1 cellular context compared by ENCODE assay signal in genomic region chr7:45891462-45892402, GRCh38.
TF ChIP-seq lines count a peak whose summit lies in the region.

No MANE protein-coding gene starts in this region.

TF ChIP-seq in HepG2, 621 proteins besides CTCF, POLR2A, EP300 and RAD21 (continued from another document and continues in another):
- TF ChIP-seq, protein P1, sequence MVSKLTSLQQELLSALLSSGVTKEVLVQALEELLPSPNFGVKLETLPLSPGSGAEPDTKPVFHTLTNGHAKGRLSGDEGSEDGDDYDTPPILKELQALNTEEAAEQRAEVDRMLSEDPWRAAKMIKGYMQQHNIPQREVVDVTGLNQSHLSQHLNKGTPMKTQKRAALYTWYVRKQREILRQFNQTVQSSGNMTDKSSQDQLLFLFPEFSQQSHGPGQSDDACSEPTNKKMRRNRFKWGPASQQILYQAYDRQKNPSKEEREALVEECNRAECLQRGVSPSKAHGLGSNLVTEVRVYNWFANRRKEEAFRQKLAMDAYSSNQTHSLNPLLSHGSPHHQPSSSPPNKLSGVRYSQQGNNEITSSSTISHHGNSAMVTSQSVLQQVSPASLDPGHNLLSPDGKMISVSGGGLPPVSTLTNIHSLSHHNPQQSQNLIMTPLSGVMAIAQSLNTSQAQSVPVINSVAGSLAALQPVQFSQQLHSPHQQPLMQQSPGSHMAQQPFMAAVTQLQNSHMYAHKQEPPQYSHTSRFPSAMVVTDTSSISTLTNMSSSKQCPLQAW (CRISPR knock-in tag; IDR thresholded peaks at IDR 0.05): peak; percentile 18; the same call in 1 of the 2 replicates
- TF ChIP-seq CBX5 (CRISPR knock-in tag; IDR thresholded peaks at IDR 0.05; ENCODE audit: borderline replicate concordance) (0 out of 2 replicates have a peak, but pooled peaks have one; percentile 27), ZSCAN12 (CRISPR knock-in tag; IDR thresholded peaks at IDR 0.05) (peak; percentile 71), ZMYM2 (CRISPR knock-in tag; IDR thresholded peaks at IDR 0.05) (peak; percentile 49; the same call in 1 of the 2 replicates), SIN3A (IDR thresholded peaks at IDR 0.05; ENCODE audit: borderline replicate concordance, low read depth, low read length) (0 out of 2 replicates have a peak, but pooled peaks have one; percentile 42), ZNF605 (CRISPR knock-in tag; IDR thresholded peaks at IDR 0.05) (peak; percentile 84), SOX6 (IDR thresholded peaks at IDR 0.05) (no peak), SOX6 (CRISPR knock-in tag; IDR thresholded peaks at IDR 0.05) (peak; percentile 19; the same call in 1 of the 2 replicates), HES4 (CRISPR knock-in tag; IDR thresholded peaks at IDR 0.05; ENCODE audit: borderline replicate concordance) (0 out of 2 replicates have a peak, but pooled peaks have one; percentile 21), HOMEZ (CRISPR knock-in tag; IDR thresholded peaks at IDR 0.05; ENCODE audit: low read depth) (no peak; the same call in 1 of the 2 replicates), CSRNP1 (CRISPR knock-in tag; IDR thresholded peaks at IDR 0.05) (peak; percentile 7), FOXA3 (CRISPR knock-in tag; IDR thresholded peaks at IDR 0.05) (no peak), SP5 (CRISPR knock-in tag; IDR thresholded peaks at IDR 0.05; ENCODE audit: borderline replicate concordance, low read depth) (0 out of 2 replicates have a peak, but pooled peaks have one; percentile 10), ZNF512 (CRISPR knock-in tag; IDR thresholded peaks at IDR 0.05) (0 out of 2 replicates have a peak, but pooled peaks have one; percentile 61), RORA (CRISPR knock-in tag; IDR thresholded peaks at IDR 0.05) (0 out of 2 replicates have a peak, but pooled peaks have one; percentile 64), CEBPB (IDR thresholded peaks at IDR 0.05; ENCODE audit: borderline replicate concordance, low read depth, low read length) (no peak), TBX3 (IDR thresholded peaks at IDR 0.05; ENCODE audit: borderline replicate concordance) (no peak), TAF15 (IDR thresholded peaks at IDR 0.05; ENCODE audit: low read depth, low read length, poor library complexity, severe bottlenecking) (no peak), RARG (CRISPR knock-in tag; IDR thresholded peaks at IDR 0.05; ENCODE audit: low read depth) (peak; percentile 18; the same call in 1 of the 2 replicates), IRF2 (CRISPR knock-in tag; IDR thresholded peaks at IDR 0.05) (no peak; the same call in 1 of the 2 replicates), KAT2B (IDR thresholded peaks at IDR 0.05; ENCODE audit: borderline replicate concordance, low read depth, low read length) (no peak), HMGXB3 (CRISPR knock-in tag; IDR thresholded peaks at IDR 0.05; ENCODE audit: borderline replicate concordance) (peak; percentile 9; the same call in 1 of the 2 replicates), MYNN (CRISPR knock-in tag; IDR thresholded peaks at IDR 0.05; ENCODE audit: low read depth) (0 out of 2 replicates have a peak, but pooled peaks have one; percentile 14), ATF1 (CRISPR knock-in tag; IDR thresholded peaks at IDR 0.05) (peak; percentile 25; the same call in 1 of the 2 replicates), ZNF891 (CRISPR knock-in tag; IDR thresholded peaks at IDR 0.05) (peak; percentile 68; the same call in 1 of the 2 replicates), SUZ12 (IDR thresholded peaks at IDR 0.05; ENCODE audit: low read depth, low read length) (no peak), TOE1 (CRISPR knock-in tag; IDR thresholded peaks at IDR 0.05) (0 out of 2 replicates have a peak, but pooled peaks have one; percentile 12), ZNF512B (CRISPR knock-in tag; IDR thresholded peaks at IDR 0.05; ENCODE audit: borderline replicate concordance) (peak; percentile 46; the same call in 1 of the 2 replicates), DPF2 (CRISPR knock-in tag; IDR thresholded peaks at IDR 0.05; ENCODE audit: borderline replicate concordance, low read depth) (no peak), ARNTL (CRISPR knock-in tag; IDR thresholded peaks at IDR 0.05) (peak; percentile 31; the same call in 1 of the 2 replicates), ZNF124 (CRISPR knock-in tag; IDR thresholded peaks at IDR 0.05) (peak; percentile 16; the same call in 1 of the 2 replicates), ZNF136 (CRISPR knock-in tag; IDR thresholded peaks at IDR 0.05; ENCODE audit: low read depth) (peak; percentile 80)
- TF ChIP-seq, protein P2, sequence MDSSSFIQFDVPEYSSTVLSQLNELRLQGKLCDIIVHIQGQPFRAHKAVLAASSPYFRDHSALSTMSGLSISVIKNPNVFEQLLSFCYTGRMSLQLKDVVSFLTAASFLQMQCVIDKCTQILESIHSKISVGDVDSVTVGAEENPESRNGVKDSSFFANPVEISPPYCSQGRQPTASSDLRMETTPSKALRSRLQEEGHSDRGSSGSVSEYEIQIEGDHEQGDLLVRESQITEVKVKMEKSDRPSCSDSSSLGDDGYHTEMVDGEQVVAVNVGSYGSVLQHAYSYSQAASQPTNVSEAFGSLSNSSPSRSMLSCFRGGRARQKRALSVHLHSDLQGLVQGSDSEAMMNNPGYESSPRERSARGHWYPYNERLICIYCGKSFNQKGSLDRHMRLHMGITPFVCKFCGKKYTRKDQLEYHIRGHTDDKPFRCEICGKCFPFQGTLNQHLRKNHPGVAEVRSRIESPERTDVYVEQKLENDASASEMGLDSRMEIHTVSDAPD (CRISPR knock-in tag; IDR thresholded peaks at IDR 0.05): peak; percentile 5; the same call in 1 of the 2 replicates
- TF ChIP-seq, protein P3, sequence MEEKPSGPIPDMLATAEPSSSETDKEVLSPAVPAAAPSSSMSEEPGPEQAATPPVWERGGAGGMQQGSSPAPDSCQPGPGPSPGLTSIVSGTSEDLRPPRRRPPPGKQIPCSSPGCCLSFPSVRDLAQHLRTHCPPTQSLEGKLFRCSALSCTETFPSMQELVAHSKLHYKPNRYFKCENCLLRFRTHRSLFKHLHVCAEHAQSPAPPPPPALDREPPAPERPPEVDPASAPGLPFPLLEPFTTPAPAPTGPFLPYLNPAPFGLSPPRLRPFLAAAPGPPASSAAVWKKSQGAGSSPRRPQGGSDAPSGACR (CRISPR knock-in tag; IDR thresholded peaks at IDR 0.05): no peak
- TF ChIP-seq, protein P4, sequence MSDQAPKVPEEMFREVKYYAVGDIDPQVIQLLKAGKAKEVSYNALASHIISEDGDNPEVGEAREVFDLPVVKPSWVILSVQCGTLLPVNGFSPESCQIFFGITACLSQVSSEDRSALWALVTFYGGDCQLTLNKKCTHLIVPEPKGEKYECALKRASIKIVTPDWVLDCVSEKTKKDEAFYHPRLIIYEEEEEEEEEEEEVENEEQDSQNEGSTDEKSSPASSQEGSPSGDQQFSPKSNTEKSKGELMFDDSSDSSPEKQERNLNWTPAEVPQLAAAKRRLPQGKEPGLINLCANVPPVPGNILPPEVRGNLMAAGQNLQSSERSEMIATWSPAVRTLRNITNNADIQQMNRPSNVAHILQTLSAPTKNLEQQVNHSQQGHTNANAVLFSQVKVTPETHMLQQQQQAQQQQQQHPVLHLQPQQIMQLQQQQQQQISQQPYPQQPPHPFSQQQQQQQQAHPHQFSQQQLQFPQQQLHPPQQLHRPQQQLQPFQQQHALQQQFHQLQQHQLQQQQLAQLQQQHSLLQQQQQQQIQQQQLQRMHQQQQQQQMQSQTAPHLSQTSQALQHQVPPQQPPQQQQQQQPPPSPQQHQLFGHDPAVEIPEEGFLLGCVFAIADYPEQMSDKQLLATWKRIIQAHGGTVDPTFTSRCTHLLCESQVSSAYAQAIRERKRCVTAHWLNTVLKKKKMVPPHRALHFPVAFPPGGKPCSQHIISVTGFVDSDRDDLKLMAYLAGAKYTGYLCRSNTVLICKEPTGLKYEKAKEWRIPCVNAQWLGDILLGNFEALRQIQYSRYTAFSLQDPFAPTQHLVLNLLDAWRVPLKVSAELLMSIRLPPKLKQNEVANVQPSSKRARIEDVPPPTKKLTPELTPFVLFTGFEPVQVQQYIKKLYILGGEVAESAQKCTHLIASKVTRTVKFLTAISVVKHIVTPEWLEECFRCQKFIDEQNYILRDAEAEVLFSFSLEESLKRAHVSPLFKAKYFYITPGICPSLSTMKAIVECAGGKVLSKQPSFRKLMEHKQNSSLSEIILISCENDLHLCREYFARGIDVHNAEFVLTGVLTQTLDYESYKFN (CRISPR knock-in tag; conservative IDR thresholded peaks at IDR 0.05): 0 out of 2 replicates have a peak, but pooled peaks have one; percentile 28
- TF ChIP-seq, protein P5, sequence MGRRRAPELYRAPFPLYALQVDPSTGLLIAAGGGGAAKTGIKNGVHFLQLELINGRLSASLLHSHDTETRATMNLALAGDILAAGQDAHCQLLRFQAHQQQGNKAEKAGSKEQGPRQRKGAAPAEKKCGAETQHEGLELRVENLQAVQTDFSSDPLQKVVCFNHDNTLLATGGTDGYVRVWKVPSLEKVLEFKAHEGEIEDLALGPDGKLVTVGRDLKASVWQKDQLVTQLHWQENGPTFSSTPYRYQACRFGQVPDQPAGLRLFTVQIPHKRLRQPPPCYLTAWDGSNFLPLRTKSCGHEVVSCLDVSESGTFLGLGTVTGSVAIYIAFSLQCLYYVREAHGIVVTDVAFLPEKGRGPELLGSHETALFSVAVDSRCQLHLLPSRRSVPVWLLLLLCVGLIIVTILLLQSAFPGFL (CRISPR knock-in tag; IDR thresholded peaks at IDR 0.05): no peak
